In genomic region chr2:171553858-171554257, GRCh38 we compare ENCODE assay signal across 13 cellular contexts. TPM values are rescaled to one million over a fixed set of nuclear protein-coding genes. Genes with fewer than 3 reads are reported as not detected.
DNase-seq lines count a peak whose midpoint lies in the region; ATAC-seq, FAIRE-seq and TF ChIP-seq lines count a peak whose summit lies in the region.
"Had no signal": no experiment of that assay in that cellular context is flagged by ENCODE, and none has a peak within 500 bp of the region (broad histone marks: within the 10 kb centered on the region; RNA-seq: fewer than 3 reads in every experiment).

No MANE protein-coding gene starts in this region.

- no peak for TF ChIP-seq EP300 in K562 (IDR thresholded peaks at IDR 0.05; ENCODE audit: low read length)

- H3K4me3 ChIP-seq in GM23338, result no peak overlapping the region
- no peak overlapping the region for H3K4me3 ChIP-seq in K562
- H3K4me3 ChIP-seq in small intestine (ENCODE audit: low read depth in 1 of 2, low read length in 2 of 2), result no peak overlapping the region
- H3K4me3 ChIP-seq: vagina had no signal

- TF ChIP-seq CTCF in GM23338 (conservative IDR thresholded peaks at IDR 0.05; ENCODE audit: low read depth in 2 of 2) (no peak), K562 (IDR thresholded peaks at IDR 0.05 in 2 of 3, conservative IDR thresholded peaks at IDR 0.05 in 1 of 3; ENCODE audit: insufficient read depth in 2 of 3, low read depth in 1 of 3, low read length in 3 of 3) (no peak)

- POLR2A ChIA-PET in K562 (lab: Yijun Ruan, JAX), result no interaction called here

- DNase-seq in GM23338 (ENCODE audit: low spot score) (peak; percentile 62), NCI-H510A treated with DMSO at 0.1 percent for 48 hours (lab: John Stamatoyannopoulos, UW) (peak; percentile 80), K562 (ENCODE audit: extremely low read depth in 1 of 4, low spot score in 3 of 4) (peak; percentile 66 to 85 (median 76)), small intestine (peak; percentile 82), KG1 (lab: John Stamatoyannopoulos, UW) (no peak), RKO (ENCODE audit: low spot score) (no peak), ureter (ENCODE audit: low spot score) (no peak)
- DNase-seq: dermis blood vessel endothelial cell; HFFc6; nephron progenitor cell; stimulated activated CD4-positive, alpha-beta T cell treated with anti-CD3 and anti-CD28 coated beads, Interleukin-4, amount 100 ng/mL, for 1 hour had no signal

- peaks cover 3% of the 10 kb centered on the region; the same call in 1 of the 3 replicates for H3K36me3 Mint-ChIP-seq in GM23338 (ENCODE audit: low read depth)

- no peaks in the 10 kb centered on the region for H3K27me3 ChIP-seq in GM23338 (ENCODE audit: insufficient read depth)
- H3K27me3 ChIP-seq in K562 (ENCODE audit: control insufficient read depth in 2 of 2, insufficient read depth in 2 of 2, low read length in 2 of 2), result no peaks in the 10 kb centered on the region
- H3K27me3 ChIP-seq in small intestine (ENCODE audit: control insufficient read depth in 2 of 2, insufficient read depth in 2 of 2, low read length in 2 of 2), result no peaks in the 10 kb centered on the region
- H3K27me3 ChIP-seq: vagina had no signal

- no peak overlapping the region for H3K4me3 Mint-ChIP-seq in GM23338
- H3K4me3 Mint-ChIP-seq: HFFc6, nephron progenitor cell had no signal

- BruUV-seq in K562 (replicated peaks; lab: Mats Ljungman, UMichigan), result no TSS peak

- H3K9me3 Mint-ChIP-seq in GM23338, result no peaks in the 10 kb centered on the region
- H3K9me3 Mint-ChIP-seq: HFFc6, nephron progenitor cell had no signal

- intact Hi-C loops in K562 (cut with micrococcal nuclease), result no loop called here

- peaks cover 1% of the 10 kb centered on the region for H3K27me3 Mint-ChIP-seq in GM23338 (ENCODE audit: insufficient read depth, low read depth, poor library complexity)

- H3K4me1 ChIP-seq in GM23338 (ENCODE audit: insufficient read depth) (no peaks in the 10 kb centered on the region), K562 (replicated peaks in 1 of 2; ENCODE audit: control insufficient read depth in 2 of 2, insufficient read depth in 2 of 2, low read length in 2 of 2) (peaks cover 0 to 5% of the 10 kb centered on the region in 2 experiments; a peak in 2 of 5 replicates), small intestine (ENCODE audit: control insufficient read depth in 2 of 2, insufficient read depth in 1 of 2, low read depth in 1 of 2, low read length in 1 of 2) (no peaks in the 10 kb centered on the region)
- H3K4me1 ChIP-seq: vagina had no signal

- TF ChIP-seq POLR2A in K562 (conservative IDR thresholded peaks at IDR 0.05), result peak; percentile 53; the same call in 1 of the 2 replicates
- no peak for TF ChIP-seq POLR2A in GM18505 (IDR thresholded peaks at IDR 0.05; ENCODE audit: borderline replicate concordance, extremely low read depth, insufficient read depth, insufficient read length)

- H2AFZ ChIP-seq in GM23338, result no peak overlapping the region
- peak overlapping the region; percentile 56; the same call in 1 of the 2 replicates for H2AFZ ChIP-seq in K562 (ENCODE audit: low read depth, low read length)

- H3F3A ChIP-seq in GM23338 (replicated peaks; ENCODE audit: low read depth), result no peaks in the 10 kb centered on the region

- in situ Hi-C loops in K562 (cut with MboI), result no loop called here

- no peak overlapping the region for H3K27ac Mint-ChIP-seq in GM23338
- H3K27ac Mint-ChIP-seq: HFFc6, nephron progenitor cell had no signal

- H3K79me2 ChIP-seq in GM23338 (replicated peaks; ENCODE audit: insufficient read depth) (no peaks in the 10 kb centered on the region), K562 (ENCODE audit: control insufficient read depth, insufficient read depth, low read length) (no peaks in the 10 kb centered on the region)

- no peak overlapping the region for H3K27ac ChIP-seq in GM23338 (ENCODE audit: low read depth)
- peak overlapping the region; percentile 42; the same call in 1 of the 3 replicates for H3K27ac ChIP-seq in K562 (ENCODE audit: extremely low read depth, low read depth, low read length)
- H3K27ac ChIP-seq in small intestine (ENCODE audit: low read depth in 1 of 2, low read length in 1 of 2), result no peak overlapping the region
- H3K27ac ChIP-seq: vagina had no signal

- H3K9me2 ChIP-seq in GM23338 (ENCODE audit: insufficient read depth), result no peaks in the 10 kb centered on the region

- FAIRE-seq in K562 (lab: Jason Lieb, UNC), result peak; percentile 85
- FAIRE-seq in small intestine (lab: Jason Lieb, UNC), result no peak

- H3K36me3 ChIP-seq in GM23338 (ENCODE audit: insufficient read depth) (no peaks in the 10 kb centered on the region), K562 (ENCODE audit: control insufficient read depth, insufficient read depth, low read length) (peaks cover 16% of the 10 kb centered on the region), small intestine (ENCODE audit: control insufficient read depth in 2 of 2, insufficient read depth in 2 of 2, low read length in 2 of 2) (peaks cover 0 to 13% of the 10 kb centered on the region in 2 donors)

- no peak for TF ChIP-seq RAD21 in K562 (CRISPR knock-in tag; conservative IDR thresholded peaks at IDR 0.05 in 1 of 2, IDR thresholded peaks at IDR 0.05 in 1 of 2)

- H4K20me1 ChIP-seq in GM23338 (replicated peaks; ENCODE audit: insufficient read depth) (no peaks in the 10 kb centered on the region), K562 (replicated peaks; ENCODE audit: control insufficient read depth, insufficient read depth, low read length) (no peaks in the 10 kb centered on the region)

- whole genome bisulfite sequencing in K562 (ENCODE audit: insufficient coverage, low coverage, missing lambda C conversion rate), result 38% methylated on average over 8 of the region's 8 CpGs
- WGBS in small intestine, 3 donors, result 48 to 70% (median 55%) methylated on average over 8 of the region's 8 CpGs

- H3K9ac ChIP-seq in K562 (ENCODE audit: insufficient read depth in 1 of 2, low read depth in 2 of 2, low read length in 2 of 2), result 0 out of 4 replicates have a peak overlapping the region, but pooled peaks of 1 of the 2 experiments have one; percentile 8

- peaks cover 6% of the 10 kb centered on the region; the same call in 1 of the 3 replicates for H3K4me1 Mint-ChIP-seq in GM23338
- H3K4me1 Mint-ChIP-seq: nephron progenitor cell had no signal

- peak; percentile 87 for ATAC-seq in GM23338
- peak; percentile 100 for ATAC-seq in K562
- ATAC-seq in GM18505 (IDR thresholded peaks at IDR 0.05; ENCODE audit: unreplicated experiment), result no peak

- no peaks in the 10 kb centered on the region for H3K9me1 ChIP-seq in K562 (ENCODE audit: control insufficient read depth, insufficient read depth, low read length)

- CTCF ChIA-PET in K562 (lab: Yijun Ruan, JAX; ENCODE audit: low intra/inter-chr PET ratio), result interaction anchor here (0.7 kb wide), 1 partner anchor 912 kb away, joined by 3 read pairs; no protein-coding TSS in a partner anchor

- H3K4me2 ChIP-seq in GM23338 (no peak overlapping the region), K562 (ENCODE audit: insufficient read depth, low read length) (peak overlapping the region; percentile 13; the same call in 1 of the 2 replicates)

- H3K9me3 ChIP-seq in K562 (replicated peaks; ENCODE audit: control insufficient read depth, insufficient read depth, low read depth, low read length), result no peaks in the 10 kb centered on the region
- H3K9me3 ChIP-seq in small intestine (ENCODE audit: control insufficient read depth, low read depth), result no peaks in the 10 kb centered on the region
- H3K9me3 ChIP-seq: vagina had no signal

TF ChIP-seq in GM23338, 12 proteins besides CTCF, POLR2A, EP300 and RAD21 (continues in another document):
- TF ChIP-seq POLR2AphosphoS5 (IDR thresholded peaks at IDR 0.05; ENCODE audit: low read depth), result no peak

TF ChIP-seq in K562, 482 proteins besides CTCF, POLR2A, EP300 and RAD21 (continues in another document):
- TF ChIP-seq MYBL2 (IDR thresholded peaks at IDR 0.05; ENCODE audit: low read depth) (peak; percentile 43; the same call in 1 of the 2 replicates), MYBL2 (CRISPR knock-in tag; IDR thresholded peaks at IDR 0.05; ENCODE audit: borderline replicate concordance) (no peak), KLF10 (CRISPR knock-in tag; IDR thresholded peaks at IDR 0.05) (no peak), MAZ (CRISPR knock-in tag; conservative IDR thresholded peaks at IDR 0.05 in 1 of 2, IDR thresholded peaks at IDR 0.05 in 1 of 2) (peak in 1 of 2 experiments; percentile 43; a peak in 1 of 4 replicates), PML (IDR thresholded peaks at IDR 0.05; ENCODE audit: low read length) (0 out of 2 replicates have a peak, but pooled peaks have one; percentile 36), CC2D1A (IDR thresholded peaks at IDR 0.05) (peak; percentile 47; the same call in 1 of the 2 replicates), FOXJ2 (tag; IDR thresholded peaks at IDR 0.05) (no peak), MTA1 (IDR thresholded peaks at IDR 0.05; ENCODE audit: borderline replicate concordance) (no peak), FOXA3 (CRISPR knock-in tag; conservative IDR thresholded peaks at IDR 0.05 in 1 of 2, IDR thresholded peaks at IDR 0.05 in 1 of 2) (no peak), NRF1 (conservative IDR thresholded peaks at IDR 0.05 in 1 of 2, IDR thresholded peaks at IDR 0.05 in 1 of 2) (peak; percentile 53 to 61)

RNA-seq across cellular contexts. Expression of gene CYBRD1, which starts 31.6 kb away (rescaled TPM):
- total RNA-seq in GM23338 (2014; rRNA removed; shearing (Covaris generic)), result 5.3 and 8.2 TPM in 2 replicates
- 3.4 and 3.7 TPM in 2 replicates for polyA plus RNA-seq in GM23338 (2016; fragmentation: Nextera tagmentation; extraction: Ambion mirVana)
- 24.5 and 40.6 TPM in 2 replicates for total RNA-seq in K562 (2011; cell fraction: chromatin; rRNA removed; ENCODE audit: low replicate concordance)
- total RNA-seq in K562 (2011; cell fraction: nucleolus; rRNA removed), result 19.3 and 19.7 TPM in 2 replicates
- 25.8 and 45.2 TPM in 2 replicates for total RNA-seq in K562 (2011; cell fraction: nucleoplasm; rRNA removed)
- 12.4 and 14.0 TPM in 2 replicates for total RNA-seq in K562 (2014; rRNA removed)
- total RNA-seq in K562 (2014; rRNA removed; fragmentation: Illumina TruSeq; extraction: Trizol), result 15.6 and 18.7 TPM in 2 replicates
- total RNA-seq in K562 (2015; rRNA removed; fragmentation: Illumina TruSeq; extraction: Trizol), result 15.3 and 16.2 TPM in 2 replicates
- 21.6 and 22.4 TPM in 2 replicates for total RNA-seq in K562 (2021)
- 20.1 and 25.6 TPM in 2 replicates for polyA plus RNA-seq in K562 (2011; rRNA removed)
- polyA plus RNA-seq in K562 (2011; cell fraction: cytosol; rRNA removed), result 23.2 and 28.5 TPM in 2 replicates
- polyA plus RNA-seq in K562 (2011; cell fraction: nucleus; rRNA removed), result 22.5 and 26.8 TPM in 2 replicates
- polyA plus RNA-seq in K562 (2012), result 15.7 and 16.9 TPM in 2 replicates
- 14.9 and 15.8 TPM in 2 replicates for polyA plus RNA-seq in K562 (2014; fragmentation: Illumina TruSeq; extraction: Trizol)
- polyA plus RNA-seq in K562 (2014; fragmentation: Nextera tagmentation; extraction: Ambion mirVana), result 10 to 100 TPM in 1 of 2 experiments, 1 to 10 TPM in 1; 9.6 to 10.7 TPM
- polyA plus RNA-seq in K562 (2014; rRNA removed), result 12.4 and 15.6 TPM in 2 replicates
- 13.3 and 16.3 TPM in 2 replicates for polyA minus RNA-seq in K562 (2011; rRNA and poly(A)+ RNA removed)
- polyA minus RNA-seq in K562 (2011; cell fraction: cytosol; rRNA and poly(A)+ RNA removed), result 10.7 and 11.7 TPM in 2 replicates
- 8.5 and 14.1 TPM in 2 replicates for polyA minus RNA-seq in K562 (2011; cell fraction: nucleus; rRNA and poly(A)+ RNA removed)
- polyA plus RNA-seq in small intestine, result 100 to 1,000 TPM in 2 of 3 donors, 10 to 100 TPM in 1; 97.7 to 305 (median 266) TPM
- 60.7 TPM for total RNA-seq in ureter

Comparison
In these comparisons a context has a peak if more than half of its experiments do, and no peak if none do; other contexts are left out.
1. DNase-seq: peak in GM23338 (single experiment), NCI-H510A treated with DMSO at 0.1 percent for 48 hours (single experiment), K562 (4 of 4) and small intestine (single experiment); none in KG1 (single experiment), RKO (single experiment) and ureter (single experiment).